In the genomic region with DNA sequence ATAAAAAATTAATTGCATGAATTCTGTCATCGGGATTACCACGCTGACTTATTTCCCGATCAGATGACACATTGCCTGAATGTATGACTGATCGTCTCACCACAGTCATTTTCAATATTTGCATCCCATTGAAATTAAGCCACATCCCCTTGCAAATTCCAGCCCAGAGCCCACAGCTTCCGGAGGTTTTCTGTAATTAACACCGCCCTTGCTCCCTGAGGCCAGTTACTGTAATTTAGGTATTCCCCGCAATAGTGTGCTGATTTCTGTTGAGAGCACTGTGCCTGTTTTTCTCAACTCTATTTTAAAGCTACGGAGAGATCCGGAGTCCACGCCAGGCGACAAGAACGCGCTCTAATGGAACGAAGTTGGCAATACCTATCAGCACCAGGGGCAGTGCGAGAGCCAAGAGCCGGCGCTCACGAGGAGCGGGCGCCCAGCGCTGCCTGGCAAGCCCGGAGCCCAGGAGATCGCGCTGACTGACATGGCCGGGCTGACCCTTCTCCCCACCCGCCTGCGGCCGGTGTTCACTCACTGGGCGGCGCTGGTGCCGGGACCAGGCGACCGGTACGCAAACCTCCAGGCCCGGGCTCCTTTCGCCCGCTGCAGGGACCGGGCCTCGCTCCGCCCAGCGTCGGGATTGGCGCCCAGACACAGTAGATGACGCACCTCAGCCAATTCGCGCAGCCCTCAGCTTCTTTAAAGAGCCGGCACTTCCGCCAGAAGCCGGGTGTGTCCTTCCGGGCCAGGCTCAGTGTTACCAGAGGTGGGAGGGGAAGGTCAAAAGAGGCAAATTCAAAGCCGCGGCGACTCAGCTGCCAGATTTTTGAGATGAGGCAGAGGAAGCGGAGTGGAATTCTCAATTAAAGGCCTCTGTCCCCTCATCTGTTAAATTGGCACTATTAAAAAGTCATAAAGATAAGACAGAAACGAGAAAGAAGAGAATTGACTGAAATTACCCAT, we compare ENCODE assay signal across 8 cellular contexts. TPM values are rescaled to one million over a fixed set of nuclear protein-coding genes. Genes with fewer than 3 reads are reported as not detected.
DNase-seq lines count a peak whose midpoint lies in the region; ATAC-seq and TF ChIP-seq lines count a peak whose summit lies in the region.

A gene with protein sequence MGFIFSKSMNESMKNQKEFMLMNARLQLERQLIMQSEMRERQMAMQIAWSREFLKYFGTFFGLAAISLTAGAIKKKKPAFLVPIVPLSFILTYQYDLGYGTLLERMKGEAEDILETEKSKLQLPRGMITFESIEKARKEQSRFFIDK (minus strand): TSS at position 672 of the 963 bp plus-strand sequence. CDS start 5,948 bp downstream, outside the sequence.

- peak within 1 kb of the TSS; percentile 99 for H3K27ac Mint-ChIP-seq in activated naive CD8-positive, alpha-beta T cell

- H3K4me1 Mint-ChIP-seq in activated naive CD8-positive, alpha-beta T cell (ENCODE audit: low read depth): peaks cover 48% of the 10 kb centered on the region

- peak within 1 kb of the TSS; percentile 97 for H3K4me3 Mint-ChIP-seq in activated naive CD8-positive, alpha-beta T cell

- H3K27me3 Mint-ChIP-seq in activated naive CD8-positive, alpha-beta T cell: no peaks in the 10 kb centered on the region

- peaks cover 3% of the 10 kb centered on the region for H3K36me3 Mint-ChIP-seq in activated naive CD8-positive, alpha-beta T cell

- peak within 1 kb of the TSS; percentile 95 for H3K27ac ChIP-seq in temporal lobe (ENCODE audit: low read depth, low read length)

- ATAC-seq in HG02610 (IDR thresholded peaks at IDR 0.05; ENCODE audit: unreplicated experiment): peak; percentile 81

- peak; percentile 96 for DNase-seq in NCI-H1092 treated with DMSO at 0.1 percent for 48 hours (lab: John Stamatoyannopoulos, UW)
- DNase-seq in SKM-1 treated with dmso at 0.1 percent for 144 hours (lab: John Stamatoyannopoulos, UW; ENCODE audit: unreplicated experiment): peak; percentile 91
- no peak for DNase-seq in glomerular endothelial cell (ENCODE audit: extremely low read depth, low read depth, low spot score)
- DNase-seq in occipital lobe (lab: John Stamatoyannopoulos, UW): peak; percentile 94

- TF ChIP-seq POLR2A in GM10847 (IDR thresholded peaks at IDR 0.05; ENCODE audit: extremely low read depth, insufficient read length): peak; percentile 85

- H3K9me3 Mint-ChIP-seq in activated naive CD8-positive, alpha-beta T cell (ENCODE audit: low read depth): no peaks in the 10 kb centered on the region

RNA-seq across cellular contexts. Expression of the gene that starts here (rescaled TPM):
- total RNA-seq in glomerular endothelial cell (13.0 and 25.7 TPM in 2 replicates), occipital lobe (25.1 TPM), temporal lobe (16.5 TPM)
